In the genomic region with DNA sequence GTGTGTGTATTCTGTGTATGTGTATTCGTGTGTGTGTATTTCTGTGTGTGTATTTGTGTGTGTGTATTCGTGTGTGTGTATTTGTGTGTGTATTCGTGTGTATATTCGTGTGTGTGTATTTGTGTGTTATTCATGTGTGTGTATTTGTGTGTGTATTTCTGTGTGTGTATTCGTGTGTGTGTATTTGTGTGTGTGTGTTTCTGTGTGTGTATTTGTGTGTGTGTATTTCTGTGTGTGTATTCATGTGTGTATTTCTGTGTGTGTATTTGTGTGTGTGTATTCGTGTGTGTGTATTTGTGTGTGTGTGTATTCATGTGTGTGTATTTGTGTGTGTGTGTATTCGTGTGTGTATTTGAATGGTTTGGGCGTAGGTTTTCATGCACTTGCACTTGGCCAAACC, we compare ENCODE assay signal across 14 cellular contexts.
DNase-seq lines count a peak whose midpoint lies in the region; ATAC-seq, FAIRE-seq and TF ChIP-seq lines count a peak whose summit lies in the region.
"Had no signal": no experiment of that assay in that cellular context is flagged by ENCODE, and none has a peak within 500 bp of the region (broad histone marks: within the 10 kb centered on the region; RNA-seq: fewer than 3 reads in every experiment).

No MANE protein-coding gene starts in this region.

- CTCF ChIA-PET in IMR-90 (lab: Yijun Ruan, JAX), result no interaction called here
- CTCF ChIA-PET in K562 (lab: Yijun Ruan, JAX; ENCODE audit: low intra/inter-chr PET ratio), result no interaction called here

- H3K4ac ChIP-seq in IMR-90 (ENCODE audit: low read depth, low read length), result no peak overlapping the region

- BruUV-seq in IMR-90 (replicated peaks; lab: Mats Ljungman, UMichigan) (no TSS peak), K562 (replicated peaks; lab: Mats Ljungman, UMichigan) (no TSS peak)

- no peak for TF ChIP-seq POLR2A in GM12892 (IDR thresholded peaks at IDR 0.05; ENCODE audit: low read depth, low read length)
- TF ChIP-seq POLR2A in IMR-90 (IDR thresholded peaks at IDR 0.05; ENCODE audit: low read depth, low read length), result no peak
- TF ChIP-seq POLR2A in K562 (conservative IDR thresholded peaks at IDR 0.05), result no peak

- H2AK9ac ChIP-seq in IMR-90 (replicated peaks; ENCODE audit: low read depth, low read length, poor library complexity), result no peak overlapping the region

- H3K36me3 ChIP-seq in IMR-90 (ENCODE audit: control insufficient read depth, insufficient read depth, low read length) (no peaks in the 10 kb centered on the region), K562 (ENCODE audit: control insufficient read depth, insufficient read depth, low read length) (no peaks in the 10 kb centered on the region), upper lobe of right lung (no peaks in the 10 kb centered on the region), left ventricle myocardium inferior (no peaks in the 10 kb centered on the region)
- H3K36me3 ChIP-seq: BLaER1 treated with 17β-estradiol and CSF1 and Interleukin-3, amounts not matched to agents 10 nM and 100 nM; HAP-1 had no signal

- H4K5ac ChIP-seq in IMR-90 (ENCODE audit: low read depth, low read length), result no peak overlapping the region

- TF ChIP-seq CTCF in IMR-90 (conservative IDR thresholded peaks at IDR 0.05; ENCODE audit: low read depth, low read length) (no peak), K562 (IDR thresholded peaks at IDR 0.05 in 2 of 3, conservative IDR thresholded peaks at IDR 0.05 in 1 of 3; ENCODE audit: insufficient read depth in 2 of 3, low read depth in 1 of 3, low read length in 3 of 3) (no peak), upper lobe of right lung (IDR thresholded peaks at IDR 0.05) (no peak), left ventricle myocardium inferior (IDR thresholded peaks at IDR 0.05; ENCODE audit: borderline replicate concordance) (no peak)

- H4K91ac ChIP-seq in IMR-90 (ENCODE audit: insufficient read depth, low read depth, low read length), result no peak overlapping the region

- no peak overlapping the region for H3K56ac ChIP-seq in IMR-90 (ENCODE audit: extremely low read depth, insufficient read depth, low read length)

- TF ChIP-seq EP300 in K562 (IDR thresholded peaks at IDR 0.05; ENCODE audit: low read length), result no peak

- 52% methylated on average over 4 of the region's 8 CpGs; no CpG with 5 or more reads in 1 of the 2 experiments for WGBS in IMR-90 (ENCODE audit: extremely low coverage in 2 of 2, insufficient read length in 1 of 2), 2 experiments
- WGBS in K562 (ENCODE audit: insufficient coverage, low coverage, missing lambda C conversion rate), result 1% methylated on average over 7 of the region's 8 CpGs

- H2AFZ ChIP-seq in IMR-90 (replicated peaks; ENCODE audit: low read length, poor library complexity), result no peak overlapping the region
- no peak overlapping the region for H2AFZ ChIP-seq in K562 (ENCODE audit: low read depth, low read length)
- H2AFZ ChIP-seq: GM23338 had no signal

- H3K4me2 ChIP-seq in IMR-90 (ENCODE audit: low read depth, low read length) (no peak overlapping the region), K562 (ENCODE audit: insufficient read depth, low read length) (no peak overlapping the region)
- H3K4me2 ChIP-seq: BLaER1 treated with 17β-estradiol and CSF1 and Interleukin-3, amounts not matched to agents 10 nM and 100 nM; GM23338 had no signal

- H2BK15ac ChIP-seq in IMR-90 (ENCODE audit: low read depth, low read length), result no peak overlapping the region

- no peak for DNase-seq in GM12892 (ENCODE audit: insufficient read length)
- DNase-seq in IMR-90, result no peak
- no peak for DNase-seq in K562 (ENCODE audit: extremely low read depth in 1 of 4, low spot score in 3 of 4)
- no peak for DNase-seq in frontal cortex (ENCODE audit: low spot score in 2 of 2)
- no peak for DNase-seq in NCI-H1105 (lab: John Stamatoyannopoulos, UW)
- no peak for DNase-seq in glomerular visceral epithelial cell (ENCODE audit: extremely low spot score)
- DNase-seq in upper lobe of right lung, result no peak
- no peak for DNase-seq in left ventricle myocardium inferior
- DNase-seq: ACHN; CD4-positive, CD25-positive, alpha-beta regulatory T cell; HFFc6 had no signal

- no peak overlapping the region for H3K23ac ChIP-seq in IMR-90 (ENCODE audit: low read depth, low read length)

- intact Hi-C loops in IMR-90 (cut with micrococcal nuclease) (no loop called here), K562 (cut with micrococcal nuclease) (no loop called here), upper lobe of right lung (cut with DNase I) (no loop called here), left ventricle myocardium inferior (cut with micrococcal nuclease) (no loop called here)

- TF ChIP-seq RAD21 in IMR-90 (IDR thresholded peaks at IDR 0.05; ENCODE audit: low read length) (no peak), K562 (CRISPR knock-in tag; conservative IDR thresholded peaks at IDR 0.05 in 1 of 2, IDR thresholded peaks at IDR 0.05 in 1 of 2) (no peak)

- peak; percentile 77 for FAIRE-seq in GM12892 (lab: Jason Lieb, UNC)
- peak; percentile 46 for FAIRE-seq in K562 (lab: Jason Lieb, UNC)
- peak; percentile 60 for FAIRE-seq in frontal cortex (lab: Jason Lieb, UNC)

- in situ Hi-C loops in IMR-90 (cut with MboI; ENCODE audit: low sequenced_read_pairs) (no loop called here), K562 (cut with MboI) (no loop called here)

- no peaks in the 10 kb centered on the region for H3K79me1 ChIP-seq in IMR-90 (ENCODE audit: low read depth in 1 of 2, low read length in 2 of 2)

- H2BK5ac ChIP-seq in IMR-90 (ENCODE audit: low read depth, low read length, poor library complexity, severe bottlenecking), result peak overlapping the region; percentile 58

- dilution Hi-C loops in IMR-90 (cut with HindIII; ENCODE audit: low sequenced_read_pairs, unreplicated experiment), result no loop called here

- no peak overlapping the region for H3K14ac ChIP-seq in IMR-90 (replicated peaks; ENCODE audit: low read depth, low read length)

- no peak overlapping the region for H4K8ac ChIP-seq in IMR-90 (ENCODE audit: low read depth in 2 of 2, low read length in 2 of 2)

- H3K4me3 ChIP-seq in IMR-90 (ENCODE audit: insufficient read depth, low read depth, low read length) (no peak overlapping the region), K562 (no peak overlapping the region), upper lobe of right lung (no peak overlapping the region), left ventricle myocardium inferior (no peak overlapping the region)
- H3K4me3 ChIP-seq: BLaER1 treated with 17β-estradiol and CSF1 and Interleukin-3, amounts not matched to agents 10 nM and 100 nM; GM23338; HAP-1 had no signal

- ATAC-seq in IMR-90 (ENCODE audit: low read depth), result no peak
- no peak for ATAC-seq in K562
- no peak for ATAC-seq in upper lobe of right lung
- ATAC-seq: GM23338 had no signal

- H3K27me3 ChIP-seq in IMR-90 (ENCODE audit: control insufficient read depth, insufficient read depth, low read length) (no peaks in the 10 kb centered on the region), K562 (ENCODE audit: control insufficient read depth in 2 of 2, insufficient read depth in 2 of 2, low read length in 2 of 2) (no peaks in the 10 kb centered on the region), upper lobe of right lung (no peaks in the 10 kb centered on the region), left ventricle myocardium inferior (ENCODE audit: low read depth) (no peaks in the 10 kb centered on the region)
- H3K27me3 ChIP-seq: BLaER1 treated with 17β-estradiol and CSF1 and Interleukin-3, amounts not matched to agents 10 nM and 100 nM had no signal

- H3K4me1 ChIP-seq in IMR-90 (ENCODE audit: control insufficient read depth, insufficient read depth, low read length), result no peaks in the 10 kb centered on the region
- H3K4me1 ChIP-seq in K562 (replicated peaks in 1 of 2; ENCODE audit: control insufficient read depth in 2 of 2, insufficient read depth in 2 of 2, low read length in 2 of 2), result no peaks in the 10 kb centered on the region
- no peaks in the 10 kb centered on the region for H3K4me1 ChIP-seq in upper lobe of right lung
- no peaks in the 10 kb centered on the region for H3K4me1 ChIP-seq in left ventricle myocardium inferior
- H3K4me1 ChIP-seq: BLaER1 treated with 17β-estradiol and CSF1 and Interleukin-3, amounts not matched to agents 10 nM and 100 nM had no signal

- H3K9me3 ChIP-seq in IMR-90 (ENCODE audit: control insufficient read depth, insufficient read depth, low read length), result peaks cover 11% of the 10 kb centered on the region
- H3K9me3 ChIP-seq in K562 (replicated peaks; ENCODE audit: control insufficient read depth, insufficient read depth, low read depth, low read length), result no peaks in the 10 kb centered on the region
- H3K9me3 ChIP-seq in upper lobe of right lung, result no peaks in the 10 kb centered on the region
- no peaks in the 10 kb centered on the region for H3K9me3 ChIP-seq in left ventricle myocardium inferior (replicated peaks)
- H3K9me3 ChIP-seq: BLaER1 treated with 17β-estradiol and CSF1 and Interleukin-3, amounts not matched to agents 10 nM and 100 nM; HAP-1 had no signal

- no peaks in the 10 kb centered on the region for H3K79me2 ChIP-seq in K562 (ENCODE audit: control insufficient read depth, insufficient read depth, low read length)

- H2AK5ac ChIP-seq in IMR-90 (ENCODE audit: low read depth, low read length), result no peak overlapping the region

- H3K9ac ChIP-seq in IMR-90 (ENCODE audit: low read depth, low read length), result no peak overlapping the region
- H3K9ac ChIP-seq in K562 (ENCODE audit: insufficient read depth in 1 of 2, low read depth in 2 of 2, low read length in 2 of 2), result no peak overlapping the region
- H3K9ac ChIP-seq: BLaER1 treated with 17β-estradiol and CSF1 and Interleukin-3, amounts not matched to agents 10 nM and 100 nM had no signal

- H4K20me1 ChIP-seq in IMR-90 (ENCODE audit: insufficient read depth, low read length) (no peaks in the 10 kb centered on the region), K562 (replicated peaks; ENCODE audit: control insufficient read depth, insufficient read depth, low read length) (no peaks in the 10 kb centered on the region)
- H4K20me1 ChIP-seq: BLaER1 treated with 17β-estradiol and CSF1 and Interleukin-3, amounts not matched to agents 10 nM and 100 nM had no signal

- H2BK120ac ChIP-seq in IMR-90 (ENCODE audit: low read depth, low read length), result no peak overlapping the region

- POLR2A ChIA-PET in IMR-90 (lab: Charles Lee; ENCODE audit: unreplicated experiment) (no interaction called here), K562 (lab: Yijun Ruan, JAX) (no interaction called here)

- H3K27ac ChIP-seq in IMR-90 (ENCODE audit: insufficient read depth, low read length), result no peak overlapping the region
- H3K27ac ChIP-seq in K562 (ENCODE audit: extremely low read depth, low read depth, low read length), result no peak overlapping the region
- no peak overlapping the region for H3K27ac ChIP-seq in upper lobe of right lung
- no peak overlapping the region for H3K27ac ChIP-seq in left ventricle myocardium inferior (replicated peaks)
- H3K27ac ChIP-seq: BLaER1 treated with 17β-estradiol and CSF1 and Interleukin-3, amounts not matched to agents 10 nM and 100 nM had no signal

- no peak overlapping the region for H3K18ac ChIP-seq in IMR-90 (ENCODE audit: low read depth, low read length)

- no peak overlapping the region for H2BK20ac ChIP-seq in IMR-90 (ENCODE audit: low read depth, low read length)

- H3K9me1 ChIP-seq in IMR-90 (ENCODE audit: insufficient read depth, low read length) (no peaks in the 10 kb centered on the region), K562 (ENCODE audit: control insufficient read depth, insufficient read depth, low read length) (no peaks in the 10 kb centered on the region)

TF ChIP-seq in K562, 482 proteins besides CTCF, POLR2A, EP300 and RAD21 (continues in another document):
- no peak for TF ChIP-seq IFI16 (CRISPR knock-in tag; IDR thresholded peaks at IDR 0.05)
- no peak for TF ChIP-seq NR3C1 (CRISPR knock-in tag; IDR thresholded peaks at IDR 0.05)
